ENCODE assay signal across 8 cellular contexts in genomic region chr6:89784838-89785237, GRCh38.
"Had no signal": no experiment of that assay in that cellular context is flagged by ENCODE, and none has a peak within 500 bp of the region (broad histone marks: within the 10 kb centered on the region; RNA-seq: fewer than 3 reads in every experiment).

No MANE protein-coding gene starts in this region.

- H3K27ac Mint-ChIP-seq: H9, IgD-negative memory B cell had no signal

- H2AFZ ChIP-seq: GM23248 had no signal

- H3K4me3 ChIP-seq: GM23248 had no signal

- H3K27ac ChIP-seq: GM23248 had no signal

- FAIRE-seq: H1, H54, HTR-8/SVneo had no signal

- H3K4me1 Mint-ChIP-seq: H9 had no signal

- H3K4me3 Mint-ChIP-seq: H9, IgD-negative memory B cell had no signal

- DNase-seq: GM23248, H9, HCEC 1CT, KBM-7 had no signal

- H3K9ac ChIP-seq: GM23248 had no signal

- H3K27me3 Mint-ChIP-seq: IgD-negative memory B cell had no signal
